ENCODE assay signal across 1 cellular context in the genomic region with DNA sequence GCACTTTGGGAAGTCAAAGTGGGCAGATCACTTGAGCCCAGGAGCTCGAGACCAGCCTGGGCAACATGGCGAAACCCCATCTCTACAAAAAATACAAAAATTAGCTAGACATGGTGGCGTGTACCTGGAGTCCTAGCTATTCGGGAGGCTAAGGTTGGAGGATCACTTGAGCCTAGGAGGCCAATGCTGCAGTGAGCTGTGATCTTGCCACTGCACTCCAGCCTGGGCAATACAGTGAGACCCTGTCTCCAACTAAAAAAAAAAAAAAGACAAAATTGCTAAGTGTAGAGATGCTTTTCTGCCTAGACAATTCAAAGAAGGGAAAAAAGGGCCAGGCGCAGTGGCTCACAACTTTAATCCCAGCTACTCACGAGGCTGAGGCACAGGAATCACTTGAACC.
TF ChIP-seq lines count a peak whose summit lies in the region.

No MANE protein-coding gene starts in this region.

TF ChIP-seq in K562, 482 proteins besides CTCF, POLR2A, EP300 and RAD21:
- TF ChIP-seq ZNF408 (CRISPR knock-in tag; IDR thresholded peaks at IDR 0.05; ENCODE audit: low read depth) (no peak), ZNF121 (CRISPR knock-in tag; conservative IDR thresholded peaks at IDR 0.05) (peak; percentile 48), SMAD4 (CRISPR knock-in tag; conservative IDR thresholded peaks at IDR 0.05) (no peak)
